In the genomic region with DNA sequence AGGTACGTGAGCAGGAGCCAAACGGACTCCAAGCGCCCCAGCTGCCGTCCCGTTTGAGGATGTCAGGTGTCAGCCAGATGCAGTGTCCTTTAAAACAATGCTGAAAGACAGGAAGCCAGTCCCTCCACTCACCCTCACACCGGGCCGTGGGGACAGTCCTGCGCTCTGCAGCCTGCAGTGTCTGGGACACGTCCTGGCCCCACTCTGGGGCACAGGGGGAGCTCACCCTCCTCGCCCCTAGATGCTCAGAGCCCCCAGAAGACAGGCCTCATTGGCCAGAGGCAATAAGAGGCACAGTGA, we compare ENCODE assay signal across 1 cellular context.
TF ChIP-seq lines count a peak whose summit lies in the region.

No MANE protein-coding gene starts in this region.

TF ChIP-seq in H1, 55 proteins besides CTCF, POLR2A, EP300 and RAD21 (continued from another document):
- no peak for TF ChIP-seq POU5F1 (IDR thresholded peaks at IDR 0.05; ENCODE audit: low read depth, low read length)
- no peak for TF ChIP-seq CREB1 (IDR thresholded peaks at IDR 0.05)
- TF ChIP-seq SUZ12 (IDR thresholded peaks at IDR 0.05; ENCODE audit: low read length): no peak
- TF ChIP-seq GABPA (IDR thresholded peaks at IDR 0.05; ENCODE audit: borderline replicate concordance, insufficient read depth, low read length): no peak
- no peak for TF ChIP-seq ASH2L (IDR thresholded peaks at IDR 0.05; ENCODE audit: low read length)
- no peak for TF ChIP-seq TAF7 (optimal IDR thresholded peaks at IDR 0.05; ENCODE audit: borderline replicate concordance, low read depth, low read length)
- TF ChIP-seq SIRT6 (IDR thresholded peaks at IDR 0.05; ENCODE audit: low read length): no peak
- no peak for TF ChIP-seq FOSL1 (IDR thresholded peaks at IDR 0.05; ENCODE audit: insufficient read depth, low read depth, low read length)
- no peak for TF ChIP-seq SP2 (IDR thresholded peaks at IDR 0.05; ENCODE audit: low read length)
